1 cellular context compared by ENCODE assay signal in genomic region chr3:62732183-62732904, GRCh38.
TF ChIP-seq lines count a peak whose summit lies in the region.

No MANE protein-coding gene starts in this region.

TF ChIP-seq in HepG2, 621 proteins besides CTCF, POLR2A, EP300 and RAD21 (continued from another document and continues in another):
- no peak for TF ChIP-seq THAP9 (CRISPR knock-in tag; IDR thresholded peaks at IDR 0.05; ENCODE audit: borderline replicate concordance)
- TF ChIP-seq NFATC3 (CRISPR knock-in tag; IDR thresholded peaks at IDR 0.05), result no peak
- no peak for TF ChIP-seq ZNF510 (CRISPR knock-in tag; IDR thresholded peaks at IDR 0.05; ENCODE audit: low read depth)
- TF ChIP-seq ZNF446 (CRISPR knock-in tag; IDR thresholded peaks at IDR 0.05), result no peak
- peak; percentile 58 for TF ChIP-seq DRAP1 (CRISPR knock-in tag; IDR thresholded peaks at IDR 0.05)
- TF ChIP-seq ZNF3 (CRISPR knock-in tag; IDR thresholded peaks at IDR 0.05), result 0 out of 2 replicates have a peak, but pooled peaks have one; percentile 56
- TF ChIP-seq HIVEP1 (CRISPR knock-in tag; IDR thresholded peaks at IDR 0.05), result no peak
- no peak for TF ChIP-seq NFE2L2 (IDR thresholded peaks at IDR 0.05; ENCODE audit: low read length)
- TF ChIP-seq HDAC2 (CRISPR knock-in tag; IDR thresholded peaks at IDR 0.05), result peak; percentile 87
- TF ChIP-seq MIER2 (CRISPR knock-in tag; IDR thresholded peaks at IDR 0.05), result peak; percentile 67
- TF ChIP-seq MXD4 (CRISPR knock-in tag; IDR thresholded peaks at IDR 0.05), result no peak
- TF ChIP-seq CHCHD3 (CRISPR knock-in tag; IDR thresholded peaks at IDR 0.05), result no peak
- no peak for TF ChIP-seq GFI1 (CRISPR knock-in tag; IDR thresholded peaks at IDR 0.05; ENCODE audit: borderline replicate concordance)
- TF ChIP-seq SOX13 (IDR thresholded peaks at IDR 0.05), result peak; percentile 48; the same call in 1 of the 2 replicates
- peak in 1 of 2 experiments; percentile 86; a peak in 2 of 4 replicates for TF ChIP-seq SOX13 (CRISPR knock-in tag; conservative IDR thresholded peaks at IDR 0.05 in 1 of 2, IDR thresholded peaks at IDR 0.05 in 1 of 2)
- TF ChIP-seq, protein P1, sequence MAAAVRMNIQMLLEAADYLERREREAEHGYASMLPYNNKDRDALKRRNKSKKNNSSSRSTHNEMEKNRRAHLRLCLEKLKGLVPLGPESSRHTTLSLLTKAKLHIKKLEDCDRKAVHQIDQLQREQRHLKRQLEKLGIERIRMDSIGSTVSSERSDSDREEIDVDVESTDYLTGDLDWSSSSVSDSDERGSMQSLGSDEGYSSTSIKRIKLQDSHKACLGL (CRISPR knock-in tag; IDR thresholded peaks at IDR 0.05), result no peak
- TF ChIP-seq ZBTB44 (CRISPR knock-in tag; IDR thresholded peaks at IDR 0.05), result no peak
- TF ChIP-seq, protein P2, sequence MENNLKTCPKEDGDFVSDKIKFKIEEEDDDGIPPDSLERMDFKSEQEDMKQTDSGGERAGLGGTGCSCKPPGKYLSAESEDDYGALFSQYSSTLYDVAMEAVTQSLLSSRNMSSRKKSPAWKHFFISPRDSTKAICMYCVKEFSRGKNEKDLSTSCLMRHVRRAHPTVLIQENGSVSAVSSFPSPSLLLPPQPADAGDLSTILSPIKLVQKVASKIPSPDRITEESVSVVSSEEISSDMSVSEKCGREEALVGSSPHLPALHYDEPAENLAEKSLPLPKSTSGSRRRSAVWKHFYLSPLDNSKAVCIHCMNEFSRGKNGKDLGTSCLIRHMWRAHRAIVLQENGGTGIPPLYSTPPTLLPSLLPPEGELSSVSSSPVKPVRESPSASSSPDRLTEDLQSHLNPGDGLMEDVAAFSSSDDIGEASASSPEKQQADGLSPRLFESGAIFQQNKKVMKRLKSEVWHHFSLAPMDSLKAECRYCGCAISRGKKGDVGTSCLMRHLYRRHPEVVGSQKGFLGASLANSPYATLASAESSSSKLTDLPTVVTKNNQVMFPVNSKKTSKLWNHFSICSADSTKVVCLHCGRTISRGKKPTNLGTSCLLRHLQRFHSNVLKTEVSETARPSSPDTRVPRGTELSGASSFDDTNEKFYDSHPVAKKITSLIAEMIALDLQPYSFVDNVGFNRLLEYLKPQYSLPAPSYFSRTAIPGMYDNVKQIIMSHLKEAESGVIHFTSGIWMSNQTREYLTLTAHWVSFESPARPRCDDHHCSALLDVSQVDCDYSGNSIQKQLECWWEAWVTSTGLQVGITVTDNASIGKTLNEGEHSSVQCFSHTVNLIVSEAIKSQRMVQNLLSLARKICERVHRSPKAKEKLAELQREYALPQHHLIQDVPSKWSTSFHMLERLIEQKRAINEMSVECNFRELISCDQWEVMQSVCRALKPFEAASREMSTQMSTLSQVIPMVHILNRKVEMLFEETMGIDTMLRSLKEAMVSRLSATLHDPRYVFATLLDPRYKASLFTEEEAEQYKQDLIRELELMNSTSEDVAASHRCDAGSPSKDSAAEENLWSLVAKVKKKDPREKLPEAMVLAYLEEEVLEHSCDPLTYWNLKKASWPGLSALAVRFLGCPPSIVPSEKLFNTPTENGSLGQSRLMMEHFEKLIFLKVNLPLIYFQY (CRISPR knock-in tag; IDR thresholded peaks at IDR 0.05; ENCODE audit: borderline replicate concordance), result no peak
- no peak for TF ChIP-seq SRF (IDR thresholded peaks at IDR 0.05; ENCODE audit: low read depth, low read length)
- peak; percentile 60; the same call in 1 of the 2 replicates for TF ChIP-seq SRY (CRISPR knock-in tag; IDR thresholded peaks at IDR 0.05)
- peak; percentile 52; the same call in 1 of the 2 replicates for TF ChIP-seq CCDC6 (CRISPR knock-in tag; IDR thresholded peaks at IDR 0.05)
- TF ChIP-seq, protein P3, sequence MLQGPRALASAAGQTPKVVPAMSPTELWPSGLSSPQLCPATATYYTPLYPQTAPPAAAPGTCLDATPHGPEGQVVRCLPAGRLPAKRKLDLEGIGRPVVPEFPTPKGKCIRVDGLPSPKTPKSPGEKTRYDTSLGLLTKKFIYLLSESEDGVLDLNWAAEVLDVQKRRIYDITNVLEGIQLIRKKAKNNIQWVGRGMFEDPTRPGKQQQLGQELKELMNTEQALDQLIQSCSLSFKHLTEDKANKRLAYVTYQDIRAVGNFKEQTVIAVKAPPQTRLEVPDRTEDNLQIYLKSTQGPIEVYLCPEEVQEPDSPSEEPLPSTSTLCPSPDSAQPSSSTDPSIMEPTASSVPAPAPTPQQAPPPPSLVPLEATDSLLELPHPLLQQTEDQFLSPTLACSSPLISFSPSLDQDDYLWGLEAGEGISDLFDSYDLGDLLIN (CRISPR knock-in tag; IDR thresholded peaks at IDR 0.05; ENCODE audit: borderline replicate concordance), result no peak
- TF ChIP-seq DZIP1 (CRISPR knock-in tag; IDR thresholded peaks at IDR 0.05), result no peak
- peak; percentile 64 for TF ChIP-seq KAT8 (CRISPR knock-in tag; IDR thresholded peaks at IDR 0.05)
- TF ChIP-seq ZSCAN21 (CRISPR knock-in tag; IDR thresholded peaks at IDR 0.05; ENCODE audit: borderline replicate concordance), result peak; percentile 46; the same call in 1 of the 2 replicates
- peak; percentile 97 for TF ChIP-seq FOXA3 (CRISPR knock-in tag; IDR thresholded peaks at IDR 0.05)
- peak; percentile 94 for TF ChIP-seq HMG20A (CRISPR knock-in tag; IDR thresholded peaks at IDR 0.05; ENCODE audit: borderline replicate concordance)
- no peak for TF ChIP-seq NRL (CRISPR knock-in tag; IDR thresholded peaks at IDR 0.05; ENCODE audit: borderline replicate concordance)
- TF ChIP-seq, protein P4, sequence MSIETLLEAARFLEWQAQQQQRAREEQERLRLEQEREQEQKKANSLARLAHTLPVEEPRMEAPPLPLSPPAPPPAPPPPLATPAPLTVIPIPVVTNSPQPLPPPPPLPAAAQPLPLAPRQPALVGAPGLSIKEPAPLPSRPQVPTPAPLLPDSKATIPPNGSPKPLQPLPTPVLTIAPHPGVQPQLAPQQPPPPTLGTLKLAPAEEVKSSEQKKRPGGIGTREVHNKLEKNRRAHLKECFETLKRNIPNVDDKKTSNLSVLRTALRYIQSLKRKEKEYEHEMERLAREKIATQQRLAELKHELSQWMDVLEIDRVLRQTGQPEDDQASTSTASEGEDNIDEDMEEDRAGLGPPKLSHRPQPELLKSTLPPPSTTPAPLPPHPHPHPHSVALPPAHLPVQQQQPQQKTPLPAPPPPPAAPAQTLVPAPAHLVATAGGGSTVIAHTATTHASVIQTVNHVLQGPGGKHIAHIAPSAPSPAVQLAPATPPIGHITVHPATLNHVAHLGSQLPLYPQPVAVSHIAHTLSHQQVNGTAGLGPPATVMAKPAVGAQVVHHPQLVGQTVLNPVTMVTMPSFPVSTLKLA (IDR thresholded peaks at IDR 0.05), result peak; percentile 35; the same call in 1 of the 2 replicates
- TF ChIP-seq ZSCAN9 (CRISPR knock-in tag; IDR thresholded peaks at IDR 0.05; ENCODE audit: borderline replicate concordance), result peak; percentile 97
- TF ChIP-seq, protein P5, sequence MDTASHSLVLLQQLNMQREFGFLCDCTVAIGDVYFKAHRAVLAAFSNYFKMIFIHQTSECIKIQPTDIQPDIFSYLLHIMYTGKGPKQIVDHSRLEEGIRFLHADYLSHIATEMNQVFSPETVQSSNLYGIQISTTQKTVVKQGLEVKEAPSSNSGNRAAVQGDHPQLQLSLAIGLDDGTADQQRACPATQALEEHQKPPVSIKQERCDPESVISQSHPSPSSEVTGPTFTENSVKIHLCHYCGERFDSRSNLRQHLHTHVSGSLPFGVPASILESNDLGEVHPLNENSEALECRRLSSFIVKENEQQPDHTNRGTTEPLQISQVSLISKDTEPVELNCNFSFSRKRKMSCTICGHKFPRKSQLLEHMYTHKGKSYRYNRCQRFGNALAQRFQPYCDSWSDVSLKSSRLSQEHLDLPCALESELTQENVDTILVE (CRISPR knock-in tag; IDR thresholded peaks at IDR 0.05), result peak; percentile 76
- peak; percentile 80 for TF ChIP-seq ISL2 (CRISPR knock-in tag; IDR thresholded peaks at IDR 0.05)
- TF ChIP-seq THAP11 (CRISPR knock-in tag; IDR thresholded peaks at IDR 0.05), result peak; percentile 54
- TF ChIP-seq NFRKB (IDR thresholded peaks at IDR 0.05), result no peak
- TF ChIP-seq ZBTB38 (CRISPR knock-in tag; IDR thresholded peaks at IDR 0.05), result no peak
- no peak for TF ChIP-seq ZNF20 (CRISPR knock-in tag; IDR thresholded peaks at IDR 0.05)
- TF ChIP-seq, protein P6, sequence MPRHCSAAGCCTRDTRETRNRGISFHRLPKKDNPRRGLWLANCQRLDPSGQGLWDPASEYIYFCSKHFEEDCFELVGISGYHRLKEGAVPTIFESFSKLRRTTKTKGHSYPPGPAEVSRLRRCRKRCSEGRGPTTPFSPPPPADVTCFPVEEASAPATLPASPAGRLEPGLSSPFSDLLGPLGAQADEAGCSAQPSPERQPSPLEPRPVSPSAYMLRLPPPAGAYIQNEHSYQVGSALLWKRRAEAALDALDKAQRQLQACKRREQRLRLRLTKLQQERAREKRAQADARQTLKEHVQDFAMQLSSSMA (CRISPR knock-in tag; IDR thresholded peaks at IDR 0.05), result no peak
- no peak for TF ChIP-seq ZNF451 (CRISPR knock-in tag; IDR thresholded peaks at IDR 0.05)
- peak; percentile 17; the same call in 1 of the 2 replicates for TF ChIP-seq ZKSCAN5 (CRISPR knock-in tag; IDR thresholded peaks at IDR 0.05)
- peak; percentile 77; the same call in 1 of the 2 replicates for TF ChIP-seq ZNF335 (CRISPR knock-in tag; IDR thresholded peaks at IDR 0.05)
- no peak for TF ChIP-seq ZNF343 (CRISPR knock-in tag; IDR thresholded peaks at IDR 0.05)
- TF ChIP-seq, protein P7, sequence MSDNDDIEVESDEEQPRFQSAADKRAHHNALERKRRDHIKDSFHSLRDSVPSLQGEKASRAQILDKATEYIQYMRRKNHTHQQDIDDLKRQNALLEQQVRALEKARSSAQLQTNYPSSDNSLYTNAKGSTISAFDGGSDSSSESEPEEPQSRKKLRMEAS (IDR thresholded peaks at IDR 0.05), result peak; percentile 56
- TF ChIP-seq ZNF792 (CRISPR knock-in tag; IDR thresholded peaks at IDR 0.05), result peak; percentile 78
- no peak for TF ChIP-seq ZNF367 (CRISPR knock-in tag; IDR thresholded peaks at IDR 0.05; ENCODE audit: borderline replicate concordance)
- peak; percentile 73 for TF ChIP-seq ZNF747 (CRISPR knock-in tag; IDR thresholded peaks at IDR 0.05; ENCODE audit: borderline replicate concordance)
- no peak for TF ChIP-seq PHF5A (CRISPR knock-in tag; IDR thresholded peaks at IDR 0.05; ENCODE audit: low read depth, unreplicated experiment)
- no peak for TF ChIP-seq ZNF224 (CRISPR knock-in tag; IDR thresholded peaks at IDR 0.05)
- peak; percentile 33; the same call in 1 of the 2 replicates for TF ChIP-seq HNF1B (CRISPR knock-in tag; IDR thresholded peaks at IDR 0.05)
